8 cellular contexts compared by ENCODE assay signal in the genomic region with DNA sequence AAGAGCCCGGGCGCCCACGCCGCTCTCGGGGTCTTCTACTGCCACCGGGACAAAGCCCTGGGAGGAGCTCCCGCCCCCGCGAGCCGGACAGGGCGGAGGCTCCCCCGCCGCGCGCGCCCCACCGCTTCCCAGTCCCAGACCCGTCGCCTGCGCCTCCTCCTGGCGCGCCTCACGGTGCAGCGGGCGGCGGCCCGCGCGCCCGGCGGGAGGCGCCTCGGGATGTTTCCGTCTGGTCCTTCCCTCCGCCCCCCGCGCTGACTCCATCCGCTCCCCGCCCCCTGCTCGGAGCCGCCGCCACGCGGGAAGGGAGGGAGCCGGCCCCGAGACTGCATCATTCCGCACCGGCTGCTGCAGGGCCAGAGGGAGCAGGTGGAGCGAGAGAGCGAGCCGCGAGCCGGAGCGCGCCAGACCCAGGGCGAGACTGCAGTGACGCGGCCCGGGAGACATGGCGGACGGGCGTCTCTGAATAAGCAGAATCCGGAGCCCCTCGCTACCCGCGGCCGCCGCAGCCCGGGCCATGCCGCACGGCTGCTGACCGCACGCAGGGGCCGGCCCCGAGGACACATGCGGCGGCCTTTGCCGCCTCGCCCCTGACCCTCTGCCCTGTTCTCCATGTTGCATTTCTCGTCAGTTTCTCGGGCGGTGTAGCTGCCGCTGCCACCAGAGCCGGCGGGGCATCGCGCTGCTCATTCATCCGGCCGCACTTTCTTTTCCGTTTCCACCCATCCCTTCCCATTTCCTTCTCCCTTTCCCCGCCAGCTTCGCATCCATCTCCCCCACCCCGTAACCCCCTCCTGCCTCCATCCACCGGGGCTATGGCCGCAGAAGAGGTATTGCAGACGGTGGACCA. TPM values are rescaled to one million over a fixed set of nuclear protein-coding genes. Genes with fewer than 3 reads are reported as not detected.
DNase-seq lines count a peak whose midpoint lies in the region; ATAC-seq and TF ChIP-seq lines count a peak whose summit lies in the region.

A gene (plus strand): TSS at position 331 of the 850 bp plus-strand sequence. CDS start 485 bp downstream, at position 816.

- peak within 1 kb of the TSS; percentile 96 for H3K4me3 ChIP-seq in BLaER1
- peak within 1 kb of the TSS; percentile 81 to 87 (median 84) for H3K4me3 ChIP-seq in right lobe of liver

- H3K36me3 ChIP-seq in BLaER1 = peaks cover under 1% of the 10 kb centered on the region; the same call in 1 of the 2 replicates
- no peaks in the 10 kb centered on the region for H3K36me3 ChIP-seq in right lobe of liver

- H3K9me3 ChIP-seq in BLaER1 = no peaks in the 10 kb centered on the region
- no peaks in the 10 kb centered on the region for H3K9me3 ChIP-seq in right lobe of liver

- H3K27ac ChIP-seq in BLaER1 (peak within 1 kb of the TSS; percentile 91), right lobe of liver (peak within 1 kb of the TSS; percentile 26 to 69 (median 33))

- peak; percentile 77 for DNase-seq in NCI-H526 treated with DMSO at 0.1 percent for 48 hours (lab: John Stamatoyannopoulos, UW)
- peak; percentile 79 to 83 for DNase-seq in activated CD4-positive, alpha-beta T cell treated with anti-CD3 and anti-CD28 coated beads, Interleukin-2, amount 50 U/mL, for 48 hours
- peak; percentile 89 for DNase-seq in dermis blood vessel endothelial cell
- DNase-seq in right lobe of liver = peak; percentile 79 to 90 (median 88)
- peak; percentile 68 to 74 for DNase-seq in stimulated activated CD4-positive, alpha-beta T cell treated with anti-CD3 and anti-CD28 coated beads, Interleukin-4, amount 100 ng/mL, for 4 hours

- H3K9ac ChIP-seq in BLaER1 = peak within 1 kb of the TSS; percentile 94

- 0 out of 2 replicates have a peak, but pooled peaks cover 12% of the 10 kb centered on the region for H4K20me1 ChIP-seq in BLaER1

- peak within 1 kb of the TSS; percentile 88 for H3K4me2 ChIP-seq in BLaER1

- intact Hi-C loops in right lobe of liver (cut with DNase I) = no loop called here

- WGBS in right lobe of liver (ENCODE audit: insufficient coverage, low coverage, low lambda C conversion rate, missing lambda C conversion rate) = under 1% methylated on average over 17 of the region's 96 CpGs

- H3K4me1 ChIP-seq in BLaER1 (peaks cover 55% of the 10 kb centered on the region), right lobe of liver (no peaks in the 10 kb centered on the region)

- TF ChIP-seq POLR2A in GM19193 (IDR thresholded peaks at IDR 0.05; ENCODE audit: extremely low read depth, insufficient read depth, insufficient read length) = peak; percentile 84
- TF ChIP-seq POLR2A in right lobe of liver (IDR thresholded peaks at IDR 0.05) = peak; percentile 68

- ATAC-seq in HG03432 (IDR thresholded peaks at IDR 0.05; ENCODE audit: unreplicated experiment) (peak; percentile 84), right lobe of liver (peak; percentile 97 to 99 (median 98))

- peak in 3 of 4 donors; percentile 36 to 45 (median 40) for TF ChIP-seq CTCF in right lobe of liver (IDR thresholded peaks at IDR 0.05)

- H3K27me3 ChIP-seq in BLaER1 = no peaks in the 10 kb centered on the region
- H3K27me3 ChIP-seq in right lobe of liver = no peaks in the 10 kb centered on the region

RNA-seq across cellular contexts. Expression of the gene that starts here (rescaled TPM):
- total RNA-seq in dermis blood vessel endothelial cell = 14.8 and 15.0 TPM in 2 replicates
- total RNA-seq in right lobe of liver = 1 to 10 TPM; 1.0 to 4.9 (median 2.1) TPM

Comparison
In these comparisons a context has a peak if more than half of its experiments do, and no peak if none do; other contexts are left out.
1. Peak in every context shown above with its lines: DNase-seq, ATAC-seq, H3K4me3 ChIP-seq and H3K27ac ChIP-seq.